In genomic region chr6:28281288-28282064, GRCh38 we compare ENCODE assay signal across 8 cellular contexts. TPM values are rescaled to one million over a fixed set of nuclear protein-coding genes. Genes with fewer than 3 reads are reported as not detected.
A peak's percentile ranks its signal among the peaks of the same experiment; 100 is the strongest.
DNase-seq lines count a peak whose midpoint lies in the region; ATAC-seq lines count a peak whose summit lies in the region.

PGBD1 (plus strand) TSS chr6:28281572; CDS start chr6:28283814, 2,242 bp downstream.

- no peaks in the 10 kb centered on the region for H3K9me3 ChIP-seq in mucosa of rectum (ENCODE audit: control insufficient read depth in 2 of 2, low read length in 2 of 2)

- no peaks in the 10 kb centered on the region for H3K27me3 ChIP-seq in mucosa of rectum (ENCODE audit: control insufficient read depth in 2 of 2, insufficient read depth in 2 of 2, low read length in 2 of 2)

- peaks cover 10% of the 10 kb centered on the region for H3K4me1 Mint-ChIP-seq in stimulated activated effector memory CD8-positive, alpha-beta T cell treated with anti-CD3 and anti-CD28 coated beads, Interleukin-12 subunit alpha, Interleukin-12 subunit beta, amount 100 ng/mL, for 72 hours

- peaks cover 7 to 10% of the 10 kb centered on the region in 2 donors for H3K36me3 ChIP-seq in mucosa of rectum (ENCODE audit: control insufficient read depth in 2 of 2, insufficient read depth in 2 of 2, low read length in 2 of 2)

- H3K27ac ChIP-seq in mucosa of rectum (ENCODE audit: low read depth in 2 of 2, low read length in 2 of 2) = no peak within 1 kb of the TSS

- H3K36me3 Mint-ChIP-seq in stimulated activated effector memory CD8-positive, alpha-beta T cell treated with anti-CD3 and anti-CD28 coated beads, Interleukin-12 subunit alpha, Interleukin-12 subunit beta, amount 100 ng/mL, for 72 hours = peaks cover 1% of the 10 kb centered on the region

- peaks cover 3 to 4% of the 10 kb centered on the region in 2 donors for H3K4me1 ChIP-seq in mucosa of rectum (ENCODE audit: control insufficient read depth in 2 of 2, insufficient read depth in 2 of 2, low read length in 2 of 2)

- peak within 1 kb of the TSS; percentile 75 to 79 for H3K4me3 ChIP-seq in mucosa of rectum (ENCODE audit: low read length in 2 of 2)

- DNase-seq in COR-L47 (lab: John Stamatoyannopoulos, UW) = peak; percentile 60
- DNase-seq in HT-29 (ENCODE audit: low spot score) = peak; percentile 62
- DNase-seq in NOMO-1 (lab: John Stamatoyannopoulos, UW; ENCODE audit: unreplicated experiment in 2 of 2) = peak; percentile 42 to 56
- peak; percentile 21 for DNase-seq in activated T-cell treated with anti-CD3 and anti-CD28 coated beads for 4 hours
- peak; percentile 37 to 77 for DNase-seq in stimulated activated effector memory CD8-positive, alpha-beta T cell treated with anti-CD3 and anti-CD28 coated beads, Interleukin-12 subunit alpha, Interleukin-12 subunit beta, amount 100 ng/mL, for 72 hours (ENCODE audit: low spot score in 2 of 2)

- H3K4me3 Mint-ChIP-seq in stimulated activated effector memory CD8-positive, alpha-beta T cell treated with anti-CD3 and anti-CD28 coated beads, Interleukin-12 subunit alpha, Interleukin-12 subunit beta, amount 100 ng/mL, for 72 hours = peak within 1 kb of the TSS; percentile 66

- peak within 1 kb of the TSS; percentile 53 to 77 for H3K9ac ChIP-seq in mucosa of rectum (ENCODE audit: low read depth in 1 of 2, low read length in 2 of 2)

- H3K27ac Mint-ChIP-seq in stimulated activated effector memory CD8-positive, alpha-beta T cell treated with anti-CD3 and anti-CD28 coated beads, Interleukin-12 subunit alpha, Interleukin-12 subunit beta, amount 100 ng/mL, for 72 hours = no peak within 1 kb of the TSS

- ATAC-seq in GM19463 (IDR thresholded peaks at IDR 0.05; ENCODE audit: unreplicated experiment) (peak; percentile 92), esophagus mucosa (peak; percentile 69)
- peak; percentile 95 for ATAC-seq in stimulated activated effector memory CD8-positive, alpha-beta T cell treated with anti-CD3 and anti-CD28 coated beads, Interleukin-12 subunit alpha, Interleukin-12 subunit beta, amount 100 ng/mL, for 72 hours

- H3K9me3 Mint-ChIP-seq in stimulated activated effector memory CD8-positive, alpha-beta T cell treated with anti-CD3 and anti-CD28 coated beads, Interleukin-12 subunit alpha, Interleukin-12 subunit beta, amount 100 ng/mL, for 72 hours = no peaks in the 10 kb centered on the region

RNA-seq across cellular contexts. Expression of gene PGBD1, which starts in this region (rescaled TPM):
- total RNA-seq in HT-29 (2014; rRNA removed; shearing (Covaris generic)) = 0.97 and 1.2 TPM in 2 replicates
- 0.76 TPM for total RNA-seq in esophagus mucosa

Comparison
In these comparisons a context has a peak if more than half of its experiments do, and no peak if none do; other contexts are left out.
1. Peak in ATAC-seq in esophagus mucosa; RNA of the gene not detected or under 1 TPM.